Comparison of ENCODE assay signal across 8 cellular contexts in the genomic region with DNA sequence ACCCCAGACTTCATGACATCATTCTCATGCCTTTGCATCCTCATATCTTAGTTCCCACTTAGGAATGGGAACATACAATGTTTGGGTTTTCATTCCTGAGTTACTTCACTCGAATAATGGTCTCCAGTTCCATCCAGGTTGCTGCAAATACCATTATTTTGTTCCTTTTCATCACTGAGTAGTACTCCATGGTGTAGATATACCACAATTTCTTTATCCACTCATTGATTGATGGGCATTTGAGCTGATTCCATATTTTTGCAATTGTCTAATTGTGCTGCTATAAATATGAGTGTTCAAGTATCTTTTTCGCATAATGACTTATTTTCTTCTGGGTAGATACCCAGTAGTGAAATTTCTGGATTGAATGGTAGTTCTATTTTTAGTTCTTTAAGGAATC.
"Had no signal": no experiment of that assay in that cellular context is flagged by ENCODE, and none has a peak within 500 bp of the region (broad histone marks: within the 10 kb centered on the region; RNA-seq: fewer than 3 reads in every experiment).

No MANE protein-coding gene starts in this region.

- H3K4me3 ChIP-seq: GM12878 had no signal

- DNase-seq: GDM1, GF-D8 had no signal

- ATAC-seq: GM12878 had no signal

- FAIRE-seq: G401.6, GM12878, GM12891, GM12892, GM18507, GM19239 had no signal
